1 cellular context compared by ENCODE assay signal in the genomic region with DNA sequence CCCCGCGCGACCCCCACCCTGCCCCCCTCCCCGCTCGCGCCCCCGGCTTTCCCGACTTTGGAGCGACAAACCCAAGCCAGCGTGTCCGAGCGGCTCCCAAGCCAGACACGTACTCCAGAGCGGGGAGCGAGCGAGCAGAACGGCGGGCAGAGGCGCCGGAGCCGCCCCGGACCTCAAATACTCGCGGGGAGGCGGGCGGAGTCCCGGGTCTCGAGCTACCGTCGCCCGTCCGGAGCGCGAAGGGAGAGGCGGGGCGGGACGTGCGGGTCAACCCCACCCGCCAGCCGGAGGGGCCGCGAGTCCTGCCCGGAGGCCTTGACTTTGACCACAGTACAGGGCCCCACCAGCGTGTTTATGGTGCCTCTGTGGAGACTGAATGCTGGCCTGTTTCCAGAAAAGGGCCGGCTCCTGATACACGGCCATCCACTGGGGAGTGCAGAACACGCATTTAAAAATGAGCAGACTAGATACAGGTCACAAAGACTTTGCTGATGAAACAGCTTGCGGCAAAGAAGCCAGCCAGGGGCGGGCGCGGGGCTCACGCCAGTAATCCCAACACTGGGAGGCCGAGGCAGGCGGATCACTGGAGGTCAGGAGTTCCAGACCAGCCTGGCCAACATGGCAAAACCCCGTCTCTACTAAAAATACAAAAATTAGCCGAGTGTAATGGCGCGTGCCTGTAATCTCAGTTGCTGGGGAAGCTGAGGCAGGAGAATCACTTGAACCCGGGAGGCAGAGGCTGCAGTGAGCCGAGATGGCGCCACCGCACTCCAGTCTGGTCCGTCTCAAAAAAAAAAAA.
TF ChIP-seq lines count a peak whose summit lies in the region.

A gene (minus strand): TSS at position 148 of the 799 bp plus-strand sequence. CDS start 12,235 bp downstream, outside the sequence.

TF ChIP-seq in HepG2, 621 proteins besides CTCF, POLR2A, EP300 and RAD21 (continued from another document and continues in another):
- TF ChIP-seq, protein P1, sequence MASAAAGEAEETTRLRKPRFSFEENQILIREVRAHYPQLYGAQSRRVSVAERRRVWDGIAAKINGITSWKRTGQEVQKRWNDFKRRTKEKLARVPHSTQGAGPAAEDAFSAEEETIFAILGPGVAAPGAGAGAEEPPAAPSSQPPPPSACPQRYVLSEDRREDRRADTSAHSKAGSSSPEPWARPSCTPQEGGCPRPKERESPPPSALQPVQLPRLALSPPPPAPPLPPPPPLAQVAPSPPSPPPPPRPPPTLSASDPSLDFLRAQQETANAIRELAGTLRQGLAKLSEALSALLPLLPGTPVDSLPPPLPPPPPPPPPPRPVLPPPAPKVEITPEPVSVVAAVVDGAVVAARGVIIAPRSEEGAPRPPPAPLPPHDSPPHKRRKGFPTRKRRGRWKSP (CRISPR knock-in tag; IDR thresholded peaks at IDR 0.05), result peak; percentile 65
- TF ChIP-seq RXRB (CRISPR knock-in tag; IDR thresholded peaks at IDR 0.05; ENCODE audit: borderline replicate concordance), result peak; percentile 76
- TF ChIP-seq, protein P2, sequence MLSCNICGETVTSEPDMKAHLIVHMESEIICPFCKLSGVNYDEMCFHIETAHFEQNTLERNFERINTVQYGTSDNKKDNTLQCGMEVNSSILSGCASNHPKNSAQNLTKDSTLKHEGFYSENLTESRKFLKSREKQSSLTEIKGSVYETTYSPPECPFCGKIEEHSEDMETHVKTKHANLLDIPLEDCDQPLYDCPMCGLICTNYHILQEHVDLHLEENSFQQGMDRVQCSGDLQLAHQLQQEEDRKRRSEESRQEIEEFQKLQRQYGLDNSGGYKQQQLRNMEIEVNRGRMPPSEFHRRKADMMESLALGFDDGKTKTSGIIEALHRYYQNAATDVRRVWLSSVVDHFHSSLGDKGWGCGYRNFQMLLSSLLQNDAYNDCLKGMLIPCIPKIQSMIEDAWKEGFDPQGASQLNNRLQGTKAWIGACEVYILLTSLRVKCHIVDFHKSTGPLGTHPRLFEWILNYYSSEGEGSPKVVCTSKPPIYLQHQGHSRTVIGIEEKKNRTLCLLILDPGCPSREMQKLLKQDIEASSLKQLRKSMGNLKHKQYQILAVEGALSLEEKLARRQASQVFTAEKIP (CRISPR knock-in tag; IDR thresholded peaks at IDR 0.05; ENCODE audit: borderline replicate concordance), result no peak
- TF ChIP-seq ZEB1 (IDR thresholded peaks at IDR 0.05; ENCODE audit: insufficient replicate concordance, low read depth), result no peak
- no peak for TF ChIP-seq ELF4 (CRISPR knock-in tag; IDR thresholded peaks at IDR 0.05; ENCODE audit: borderline replicate concordance)
- TF ChIP-seq, protein P3, sequence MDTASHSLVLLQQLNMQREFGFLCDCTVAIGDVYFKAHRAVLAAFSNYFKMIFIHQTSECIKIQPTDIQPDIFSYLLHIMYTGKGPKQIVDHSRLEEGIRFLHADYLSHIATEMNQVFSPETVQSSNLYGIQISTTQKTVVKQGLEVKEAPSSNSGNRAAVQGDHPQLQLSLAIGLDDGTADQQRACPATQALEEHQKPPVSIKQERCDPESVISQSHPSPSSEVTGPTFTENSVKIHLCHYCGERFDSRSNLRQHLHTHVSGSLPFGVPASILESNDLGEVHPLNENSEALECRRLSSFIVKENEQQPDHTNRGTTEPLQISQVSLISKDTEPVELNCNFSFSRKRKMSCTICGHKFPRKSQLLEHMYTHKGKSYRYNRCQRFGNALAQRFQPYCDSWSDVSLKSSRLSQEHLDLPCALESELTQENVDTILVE (CRISPR knock-in tag; IDR thresholded peaks at IDR 0.05), result peak; percentile 90
- no peak for TF ChIP-seq JDP2 (CRISPR knock-in tag; IDR thresholded peaks at IDR 0.05; ENCODE audit: borderline replicate concordance)
- TF ChIP-seq, protein P4, sequence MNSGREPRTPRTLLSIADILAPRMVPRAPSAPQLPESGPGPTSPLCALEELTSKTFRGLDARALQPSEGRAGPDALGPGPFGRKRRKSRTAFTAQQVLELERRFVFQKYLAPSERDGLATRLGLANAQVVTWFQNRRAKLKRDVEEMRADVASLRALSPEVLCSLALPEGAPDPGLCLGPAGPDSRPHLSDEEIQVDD (CRISPR knock-in tag; IDR thresholded peaks at IDR 0.05; ENCODE audit: borderline replicate concordance), result no peak
- no peak for TF ChIP-seq ZNF256 (CRISPR knock-in tag; conservative IDR thresholded peaks at IDR 0.05)
- TF ChIP-seq STAT5B (CRISPR knock-in tag; IDR thresholded peaks at IDR 0.05), result no peak
- TF ChIP-seq ZBTB7B (CRISPR knock-in tag; IDR thresholded peaks at IDR 0.05), result peak; percentile 77; the same call in 1 of the 2 replicates
- no peak for TF ChIP-seq XRCC5 (optimal IDR thresholded peaks at IDR 0.05; ENCODE audit: low read length)
- peak; percentile 63; the same call in 1 of the 2 replicates for TF ChIP-seq ZSCAN9 (CRISPR knock-in tag; IDR thresholded peaks at IDR 0.05; ENCODE audit: borderline replicate concordance)
- TF ChIP-seq FOXO1 (CRISPR knock-in tag; IDR thresholded peaks at IDR 0.05), result peak; percentile 59; the same call in 1 of the 2 replicates
- TF ChIP-seq U2AF1 (optimal IDR thresholded peaks at IDR 0.05; ENCODE audit: low read depth, low read length), result no peak
- TF ChIP-seq ZNF446 (CRISPR knock-in tag; IDR thresholded peaks at IDR 0.05), result 0 out of 2 replicates have a peak, but pooled peaks have one; percentile 40
- TF ChIP-seq ZNF282 (IDR thresholded peaks at IDR 0.05; ENCODE audit: partially characterized antibody), result no peak
- TF ChIP-seq ZIK1 (CRISPR knock-in tag; IDR thresholded peaks at IDR 0.05; ENCODE audit: borderline replicate concordance, low read depth), result 0 out of 2 replicates have a peak, but pooled peaks have one; percentile 34
- peak; percentile 84 for TF ChIP-seq ZNF709 (CRISPR knock-in tag; IDR thresholded peaks at IDR 0.05)
- TF ChIP-seq ZNF841 (CRISPR knock-in tag; IDR thresholded peaks at IDR 0.05; ENCODE audit: borderline replicate concordance), result no peak
- peak; percentile 38; the same call in 1 of the 2 replicates for TF ChIP-seq MTF2 (CRISPR knock-in tag; IDR thresholded peaks at IDR 0.05; ENCODE audit: borderline replicate concordance)
- no peak for TF ChIP-seq MTF1 (CRISPR knock-in tag; IDR thresholded peaks at IDR 0.05)
- no peak for TF ChIP-seq ZNF549 (CRISPR knock-in tag; IDR thresholded peaks at IDR 0.05)
- no peak for TF ChIP-seq ZNF75D (CRISPR knock-in tag; IDR thresholded peaks at IDR 0.05; ENCODE audit: borderline replicate concordance)
- TF ChIP-seq KLF13 (CRISPR knock-in tag; IDR thresholded peaks at IDR 0.05), result no peak
- no peak for TF ChIP-seq NFE2 (CRISPR knock-in tag; IDR thresholded peaks at IDR 0.05)
- no peak for TF ChIP-seq PAX8 (CRISPR knock-in tag; IDR thresholded peaks at IDR 0.05; ENCODE audit: borderline replicate concordance)
- 0 out of 2 replicates have a peak, but pooled peaks have one; percentile 35 for TF ChIP-seq REL (CRISPR knock-in tag; conservative IDR thresholded peaks at IDR 0.05)
- TF ChIP-seq NFYC (CRISPR knock-in tag; IDR thresholded peaks at IDR 0.05), result no peak
- TF ChIP-seq TAF1 (CRISPR knock-in tag; IDR thresholded peaks at IDR 0.05), result peak; percentile 63
- TF ChIP-seq ZNF3 (CRISPR knock-in tag; IDR thresholded peaks at IDR 0.05), result no peak
- TF ChIP-seq SMARCC2 (IDR thresholded peaks at IDR 0.05), result no peak
- TF ChIP-seq ADNP (CRISPR knock-in tag; IDR thresholded peaks at IDR 0.05), result peak; percentile 59; the same call in 1 of the 2 replicates
- TF ChIP-seq, protein P5, sequence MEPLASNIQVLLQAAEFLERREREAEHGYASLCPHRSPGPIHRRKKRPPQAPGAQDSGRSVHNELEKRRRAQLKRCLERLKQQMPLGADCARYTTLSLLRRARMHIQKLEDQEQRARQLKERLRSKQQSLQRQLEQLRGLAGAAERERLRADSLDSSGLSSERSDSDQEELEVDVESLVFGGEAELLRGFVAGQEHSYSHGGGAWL (CRISPR knock-in tag; IDR thresholded peaks at IDR 0.05), result peak; percentile 49; the same call in 1 of the 2 replicates
- TF ChIP-seq HMG20A (CRISPR knock-in tag; IDR thresholded peaks at IDR 0.05; ENCODE audit: borderline replicate concordance), result no peak; the same call in 1 of the 2 replicates
- 0 out of 2 replicates have a peak, but pooled peaks have one; percentile 17 for TF ChIP-seq ZNF138 (CRISPR knock-in tag; IDR thresholded peaks at IDR 0.05; ENCODE audit: low read depth)
- TF ChIP-seq ZNF451 (CRISPR knock-in tag; IDR thresholded peaks at IDR 0.05), result peak; percentile 22; the same call in 1 of the 2 replicates
- TF ChIP-seq, protein P6, sequence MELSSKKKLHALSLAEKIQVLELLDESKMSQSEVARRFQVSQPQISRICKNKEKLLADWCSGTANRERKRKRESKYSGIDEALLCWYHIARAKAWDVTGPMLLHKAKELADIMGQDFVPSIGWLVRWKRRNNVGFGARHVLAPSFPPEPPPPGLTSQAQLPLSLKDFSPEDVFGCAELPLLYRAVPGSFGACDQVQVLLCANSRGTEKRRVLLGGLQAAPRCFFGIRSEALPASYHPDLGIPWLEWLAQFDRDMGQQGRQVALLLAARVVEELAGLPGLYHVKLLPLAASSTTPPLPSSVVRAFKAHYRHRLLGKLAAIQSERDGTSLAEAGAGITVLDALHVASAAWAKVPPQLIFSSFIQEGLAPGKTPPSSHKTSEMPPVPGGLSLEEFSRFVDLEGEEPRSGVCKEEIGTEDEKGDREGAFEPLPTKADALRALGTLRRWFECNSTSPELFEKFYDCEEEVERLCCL (CRISPR knock-in tag; IDR thresholded peaks at IDR 0.05; ENCODE audit: borderline replicate concordance), result no peak
- no peak for TF ChIP-seq ISX (CRISPR knock-in tag; conservative IDR thresholded peaks at IDR 0.05)
- TF ChIP-seq, protein P7, sequence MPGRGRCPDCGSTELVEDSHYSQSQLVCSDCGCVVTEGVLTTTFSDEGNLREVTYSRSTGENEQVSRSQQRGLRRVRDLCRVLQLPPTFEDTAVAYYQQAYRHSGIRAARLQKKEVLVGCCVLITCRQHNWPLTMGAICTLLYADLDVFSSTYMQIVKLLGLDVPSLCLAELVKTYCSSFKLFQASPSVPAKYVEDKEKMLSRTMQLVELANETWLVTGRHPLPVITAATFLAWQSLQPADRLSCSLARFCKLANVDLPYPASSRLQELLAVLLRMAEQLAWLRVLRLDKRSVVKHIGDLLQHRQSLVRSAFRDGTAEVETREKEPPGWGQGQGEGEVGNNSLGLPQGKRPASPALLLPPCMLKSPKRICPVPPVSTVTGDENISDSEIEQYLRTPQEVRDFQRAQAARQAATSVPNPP (CRISPR knock-in tag; IDR thresholded peaks at IDR 0.05), result peak; percentile 45; the same call in 1 of the 2 replicates
- TF ChIP-seq, protein P8, sequence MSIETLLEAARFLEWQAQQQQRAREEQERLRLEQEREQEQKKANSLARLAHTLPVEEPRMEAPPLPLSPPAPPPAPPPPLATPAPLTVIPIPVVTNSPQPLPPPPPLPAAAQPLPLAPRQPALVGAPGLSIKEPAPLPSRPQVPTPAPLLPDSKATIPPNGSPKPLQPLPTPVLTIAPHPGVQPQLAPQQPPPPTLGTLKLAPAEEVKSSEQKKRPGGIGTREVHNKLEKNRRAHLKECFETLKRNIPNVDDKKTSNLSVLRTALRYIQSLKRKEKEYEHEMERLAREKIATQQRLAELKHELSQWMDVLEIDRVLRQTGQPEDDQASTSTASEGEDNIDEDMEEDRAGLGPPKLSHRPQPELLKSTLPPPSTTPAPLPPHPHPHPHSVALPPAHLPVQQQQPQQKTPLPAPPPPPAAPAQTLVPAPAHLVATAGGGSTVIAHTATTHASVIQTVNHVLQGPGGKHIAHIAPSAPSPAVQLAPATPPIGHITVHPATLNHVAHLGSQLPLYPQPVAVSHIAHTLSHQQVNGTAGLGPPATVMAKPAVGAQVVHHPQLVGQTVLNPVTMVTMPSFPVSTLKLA (IDR thresholded peaks at IDR 0.05), result no peak
- TF ChIP-seq, protein P9, sequence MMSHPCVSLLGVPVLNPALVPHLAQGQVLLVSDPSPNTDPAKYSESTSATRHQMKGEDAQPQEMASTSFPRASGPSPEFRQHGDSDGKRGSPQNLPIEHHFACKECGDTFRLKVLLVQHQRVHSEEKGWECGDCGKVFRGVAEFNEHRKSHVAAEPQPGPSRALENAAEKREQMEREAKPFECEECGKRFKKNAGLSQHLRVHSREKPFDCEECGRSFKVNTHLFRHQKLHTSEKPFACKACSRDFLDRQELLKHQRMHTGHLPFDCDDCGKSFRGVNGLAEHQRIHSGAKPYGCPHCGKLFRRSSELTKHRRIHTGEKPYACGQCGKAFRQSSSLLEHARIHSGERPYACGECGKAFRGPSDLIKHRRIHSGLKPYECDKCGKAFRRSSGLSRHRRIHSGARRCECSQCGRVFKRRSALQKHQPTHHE (CRISPR knock-in tag; IDR thresholded peaks at IDR 0.05; ENCODE audit: borderline replicate concordance), result peak; percentile 90; the same call in 1 of the 2 replicates
- TF ChIP-seq ZNF329 (CRISPR knock-in tag; IDR thresholded peaks at IDR 0.05; ENCODE audit: low read depth), result no peak
- TF ChIP-seq, protein P10, sequence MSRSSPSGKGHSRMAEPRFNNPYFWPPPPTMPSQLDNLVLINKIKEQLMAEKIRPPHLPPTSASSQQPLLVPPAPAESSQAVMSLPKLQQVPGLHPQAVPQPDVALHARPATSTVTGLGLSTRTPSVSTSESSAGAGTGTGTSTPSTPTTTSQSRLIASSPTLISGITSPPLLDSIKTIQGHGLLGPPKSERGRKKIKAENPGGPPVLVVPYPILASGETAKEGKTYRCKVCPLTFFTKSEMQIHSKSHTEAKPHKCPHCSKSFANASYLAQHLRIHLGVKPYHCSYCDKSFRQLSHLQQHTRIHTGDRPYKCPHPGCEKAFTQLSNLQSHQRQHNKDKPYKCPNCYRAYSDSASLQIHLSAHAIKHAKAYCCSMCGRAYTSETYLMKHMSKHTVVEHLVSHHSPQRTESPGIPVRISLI (CRISPR knock-in tag; IDR thresholded peaks at IDR 0.05; ENCODE audit: borderline replicate concordance), result no peak; the same call in 1 of the 2 replicates
- no peak; the same call in 1 of the 2 replicates for TF ChIP-seq ELF3 (CRISPR knock-in tag; IDR thresholded peaks at IDR 0.05)
- TF ChIP-seq ATF1 (CRISPR knock-in tag; IDR thresholded peaks at IDR 0.05), result no peak
- peak; percentile 68; the same call in 1 of the 2 replicates for TF ChIP-seq ESRRA (CRISPR knock-in tag; IDR thresholded peaks at IDR 0.05; ENCODE audit: low read depth)
- TF ChIP-seq KMT2B (CRISPR knock-in tag; IDR thresholded peaks at IDR 0.05), result peak; percentile 66; the same call in 1 of the 2 replicates
- TF ChIP-seq, protein P11, sequence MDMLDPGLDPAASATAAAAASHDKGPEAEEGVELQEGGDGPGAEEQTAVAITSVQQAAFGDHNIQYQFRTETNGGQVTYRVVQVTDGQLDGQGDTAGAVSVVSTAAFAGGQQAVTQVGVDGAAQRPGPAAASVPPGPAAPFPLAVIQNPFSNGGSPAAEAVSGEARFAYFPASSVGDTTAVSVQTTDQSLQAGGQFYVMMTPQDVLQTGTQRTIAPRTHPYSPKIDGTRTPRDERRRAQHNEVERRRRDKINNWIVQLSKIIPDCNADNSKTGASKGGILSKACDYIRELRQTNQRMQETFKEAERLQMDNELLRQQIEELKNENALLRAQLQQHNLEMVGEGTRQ (IDR thresholded peaks at IDR 0.05; ENCODE audit: low read depth, low read length), result no peak
- TF ChIP-seq, protein P11 (CRISPR knock-in tag; IDR thresholded peaks at IDR 0.05; ENCODE audit: borderline replicate concordance), result no peak
- TF ChIP-seq ZNF83 (CRISPR knock-in tag; IDR thresholded peaks at IDR 0.05; ENCODE audit: borderline replicate concordance), result no peak; the same call in 1 of the 2 replicates
- no peak for TF ChIP-seq ZNF672 (CRISPR knock-in tag; IDR thresholded peaks at IDR 0.05)
- peak; percentile 82 for TF ChIP-seq ZNF724P (CRISPR knock-in tag; IDR thresholded peaks at IDR 0.05; ENCODE audit: borderline replicate concordance)
